26 cellular contexts compared by ENCODE assay signal in genomic region chr13:97798171-97798821, GRCh38.
A peak's percentile ranks its signal among the peaks of the same experiment; 100 is the strongest.
DNase-seq lines count a peak whose midpoint lies in the region; TF ChIP-seq lines count a peak whose summit lies in the region.
"Had no signal": no experiment of that assay in that cellular context is flagged by ENCODE, and none has a peak within 500 bp of the region (broad histone marks: within the 10 kb centered on the region; RNA-seq: fewer than 3 reads in every experiment).

No MANE protein-coding gene starts in this region.

- no peak overlapping the region for H3K9ac ChIP-seq in parathyroid adenoma

- H3K4me1 ChIP-seq in ascending aorta (peaks cover 0 to 4% of the 10 kb centered on the region in 2 donors), parathyroid adenoma (peaks cover 9% of the 10 kb centered on the region)
- H3K4me1 ChIP-seq: A549 had no signal

- H3K27me3 ChIP-seq in ascending aorta: no peaks in the 10 kb centered on the region
- H3K27me3 ChIP-seq in parathyroid adenoma (ENCODE audit: control insufficient read depth, insufficient read depth, low read length): no peaks in the 10 kb centered on the region
- H3K27me3 ChIP-seq: dorsolateral prefrontal cortex had no signal

- H3K4me2 ChIP-seq in parathyroid adenoma (ENCODE audit: low read length): no peak overlapping the region
- H3K4me2 ChIP-seq: A549 had no signal

- peak overlapping the region; percentile 48 for H3K27ac ChIP-seq in ascending aorta
- H3K27ac ChIP-seq in parathyroid adenoma: peak overlapping the region; percentile 7
- H3K27ac ChIP-seq: A549, HL-60 had no signal

- no peak overlapping the region for H2AFZ ChIP-seq in parathyroid adenoma

- H3K79me2 ChIP-seq in parathyroid adenoma: no peaks in the 10 kb centered on the region

- H3K36me3 ChIP-seq in ascending aorta (no peaks in the 10 kb centered on the region), parathyroid adenoma (ENCODE audit: control insufficient read depth, insufficient read depth, low read length) (peaks cover 3% of the 10 kb centered on the region)

- peak; percentile 65 for DNase-seq in Ammon's horn (ENCODE audit: low spot score)
- DNase-seq in ascending aorta (ENCODE audit: low spot score in 2 of 2): peak in 1 of 2 donors; percentile 69
- peak; percentile 64 for DNase-seq in fibroblast of the conjunctiva (ENCODE audit: low read depth)
- no peak for DNase-seq in activated CD8-positive, alpha-beta memory T cell treated with anti-CD3 and anti-CD28 coated beads, Interleukin-2, amount 50 U/mL, for 4 hours
- DNase-seq in GM03348 (ENCODE audit: low spot score): no peak
- DNase-seq in NCI-H187 treated with DMSO at 0.1 percent for 48 hours (lab: John Stamatoyannopoulos, UW): no peak
- no peak for DNase-seq in NCI-H146 (lab: John Stamatoyannopoulos, UW)
- DNase-seq: activated B cell treated with CpG ODN at 0.5 μM for 24 hours; activated naive CD8-positive, alpha-beta T cell treated with anti-CD3 and anti-CD28 coated beads, Interleukin-2, amount 50 U/mL, for 24 hours; activated T-cell treated with anti-CD3 and anti-CD28 coated beads, Interleukin-2, amount 50 U/mL, for 4 hours; AML-193; CD8-positive, alpha-beta T cell; cerebellar nuclear complex; KBM-7; mucosa of descending colon; NCI-H1105; NCI-H2029; NCI-H524 treated with DMSO at 0.1 percent for 48 hours; retina; small intestine; stimulated activated naive B cell treated with anti-CD40 and anti-IgM and Interleukin-4, amounts not matched to agents 10 μg/mL and 1 μg/mL and 100 μg/mL, for 72 hours; substantia nigra had no signal

- H3K4me3 ChIP-seq in ascending aorta (peak overlapping the region in 1 of 2 donors; percentile 6), parathyroid adenoma (ENCODE audit: low read depth, low read length) (no peak overlapping the region)
- H3K4me3 ChIP-seq: A549, dorsolateral prefrontal cortex, mucosa of descending colon had no signal

- TF ChIP-seq CTCF in ascending aorta (IDR thresholded peaks at IDR 0.05) (no peak), parathyroid adenoma (IDR thresholded peaks at IDR 0.05) (no peak)

- H3K9me3 ChIP-seq in ascending aorta: peaks cover 7 to 15% of the 10 kb centered on the region in 2 donors
- H3K9me3 ChIP-seq in parathyroid adenoma (ENCODE audit: control insufficient read depth, low read length): no peaks in the 10 kb centered on the region
- H3K9me3 ChIP-seq: A549 had no signal

- intact Hi-C loops in ascending aorta (cut with DNase I): loop anchor here (2.0 to 5.0 kb wide), 2 partner anchors 15 to 441 kb away; no protein-coding TSS in a partner anchor

Comparison
In these comparisons a context has a peak if more than half of its experiments do, and no peak if none do; other contexts are left out.
1. DNase-seq: peak in Ammon's horn (single experiment) and fibroblast of the conjunctiva (single experiment); none in activated CD8-positive, alpha-beta memory T cell treated with anti-CD3 and anti-CD28 coated beads, Interleukin-2, amount 50 U/mL, for 4 hours (single experiment), GM03348 (single experiment), NCI-H187 treated with DMSO at 0.1 percent for 48 hours (single experiment) and NCI-H146 (single experiment).